Comparison of ENCODE assay signal across 10 cellular contexts in genomic region chr12:66823857-66824570, GRCh38.
DNase-seq lines count a peak whose midpoint lies in the region; TF ChIP-seq lines count a peak whose summit lies in the region.
"Had no signal": no experiment of that assay in that cellular context is flagged by ENCODE, and none has a peak within 500 bp of the region (broad histone marks: within the 10 kb centered on the region; RNA-seq: fewer than 3 reads in every experiment).

No MANE protein-coding gene starts in this region.

- H3K9me3 Mint-ChIP-seq in endodermal cell (no peaks in the 10 kb centered on the region), Caco-2 (ENCODE audit: unreplicated experiment) (no peaks in the 10 kb centered on the region)

- intact Hi-C loops in Caco-2 (cut with micrococcal nuclease; ENCODE audit: unreplicated experiment), result no loop called here

- POLR2A ChIA-PET in HEK293 (lab: Yijun Ruan, JAX) (interaction anchor here (0.6 kb wide), 1 partner anchor 20 kb away, joined by 3 read pairs; no protein-coding TSS in a partner anchor), Caco-2 (lab: Charles Lee) (no interaction called here)

- H3K36me3 ChIP-seq in HEK293 (ENCODE audit: control insufficient read depth in 2 of 2, insufficient read depth in 1 of 2, low read length in 2 of 2) (no peaks in the 10 kb centered on the region), endodermal cell (ENCODE audit: control insufficient read depth, insufficient read depth, low read length) (no peaks in the 10 kb centered on the region), Caco-2 (ENCODE audit: control insufficient read depth, insufficient read depth, low read length) (no peaks in the 10 kb centered on the region)

- no TSS peak for BruUV-seq in Caco-2 (replicated peaks; lab: Mats Ljungman, UMichigan)

- H3K27ac ChIP-seq in HEK293 (ENCODE audit: extremely low read depth, low read depth, low read length) (peak overlapping the region; percentile 44), endodermal cell (ENCODE audit: low read depth, low read length) (peak overlapping the region; percentile 43)

- H3K4me3 Mint-ChIP-seq in endodermal cell (no peak overlapping the region), Caco-2 (ENCODE audit: unreplicated experiment) (no peak overlapping the region)

- H3K36me3 Mint-ChIP-seq in endodermal cell (ENCODE audit: low read depth) (no peaks in the 10 kb centered on the region), Caco-2 (ENCODE audit: insufficient read depth, unreplicated experiment) (no peaks in the 10 kb centered on the region)

- H3K27me3 Mint-ChIP-seq in endodermal cell (ENCODE audit: insufficient read depth) (no peaks in the 10 kb centered on the region), Caco-2 (ENCODE audit: insufficient read depth, unreplicated experiment) (peaks cover 2% of the 10 kb centered on the region)

- no peak overlapping the region for H3K4me3 ChIP-seq in HEK293 (ENCODE audit: low read depth, low read length)
- H3K4me3 ChIP-seq in endodermal cell (ENCODE audit: low read length), result no peak overlapping the region
- H3K4me3 ChIP-seq in Caco-2 (ENCODE audit: low read depth, low read length), result no peak overlapping the region
- H3K4me3 ChIP-seq: K562 had no signal

- H3K9ac ChIP-seq in endodermal cell (ENCODE audit: extremely low read depth, low read length, poor library complexity, severe bottlenecking), result no peak overlapping the region

- H3K9me3 ChIP-seq in HEK293 (ENCODE audit: control insufficient read depth, insufficient read depth, low read depth, low read length), result no peaks in the 10 kb centered on the region
- no peaks in the 10 kb centered on the region for H3K9me3 ChIP-seq in endodermal cell (ENCODE audit: control insufficient read depth, low read length)
- H3K9me3 ChIP-seq in Caco-2, result no peaks in the 10 kb centered on the region

- H3K4me1 Mint-ChIP-seq in endodermal cell (peaks cover 18% of the 10 kb centered on the region), Caco-2 (ENCODE audit: low read depth, unreplicated experiment) (no peaks in the 10 kb centered on the region)

- H3K27me3 ChIP-seq in endodermal cell (ENCODE audit: control insufficient read depth, insufficient read depth, low read length, poor library complexity, severe bottlenecking) (no peaks in the 10 kb centered on the region), Caco-2 (replicated peaks; ENCODE audit: control insufficient read depth, insufficient read depth, low read length) (no peaks in the 10 kb centered on the region)

- H3K27ac Mint-ChIP-seq in endodermal cell (peak overlapping the region; percentile 17), Caco-2 (ENCODE audit: unreplicated experiment) (no peak overlapping the region)

- peaks cover 18% of the 10 kb centered on the region for H3K4me1 ChIP-seq in HEK293 (ENCODE audit: control insufficient read depth, insufficient read depth, low read length)
- no peaks in the 10 kb centered on the region for H3K4me1 ChIP-seq in endodermal cell (ENCODE audit: control insufficient read depth, insufficient read depth, low read length)
- no peaks in the 10 kb centered on the region for H3K4me1 ChIP-seq in Caco-2

- CTCF ChIA-PET in HEK293 (lab: Yijun Ruan, JAX), result interaction anchor here (0.6 to 1.3 kb wide), 3 partner anchors 37 to 115 kb away, joined by 3 to 4 read pairs (median 3); no protein-coding TSS in a partner anchor
- CTCF ChIA-PET in Caco-2 (lab: Charles Lee), result no interaction called here

- TF ChIP-seq CTCF in HEK293 (tag by site-specific recombination; IDR thresholded peaks at IDR 0.05) (no peak), endodermal cell (conservative IDR thresholded peaks at IDR 0.05) (no peak), Caco-2 (IDR thresholded peaks at IDR 0.05; ENCODE audit: insufficient read depth in 1 of 2, low read depth in 1 of 2, low read length in 1 of 2, severe bottlenecking in 1 of 2, unreplicated experiment in 1 of 2) (no peak)

- 94 to 100% methylated on average over 2 to 5 of the region's 5 CpGs for WGBS in endodermal cell (ENCODE audit: insufficient coverage in 1 of 2, insufficient read length in 1 of 2), 2 experiments

- peak; percentile 61 for DNase-seq in NCI-H345 (lab: John Stamatoyannopoulos, UW)
- no peak for DNase-seq in endodermal cell
- peak; percentile 77 for DNase-seq in renal cortical epithelial cell (ENCODE audit: low read depth)
- DNase-seq in activated gamma-delta T cell (lab: John Stamatoyannopoulos, UW), result no peak
- no peak for DNase-seq in Caco-2
- no peak for DNase-seq in HuH-7.5 (ENCODE audit: low spot score)
- DNase-seq: activated CD4-positive, alpha-beta T cell treated with anti-CD3 and anti-CD28 coated beads, Interleukin-2, amount 50 U/mL, for 1 hour; anterior cingulate cortex had no signal

TF ChIP-seq in HEK293, 187 proteins besides CTCF, POLR2A, EP300 and RAD21 (continues in another document):
- TF ChIP-seq ZNF549 (tag by site-specific recombination; IDR thresholded peaks at IDR 0.05), result no peak
- peak; percentile 66 for TF ChIP-seq FEZF1 (tag by site-specific recombination; IDR thresholded peaks at IDR 0.05)
- no peak for TF ChIP-seq ZFP3 (tag by site-specific recombination; IDR thresholded peaks at IDR 0.05; ENCODE audit: low read depth)
- 0 out of 2 replicates have a peak, but pooled peaks have one; percentile 40 for TF ChIP-seq BCL11A (tag by site-specific recombination; IDR thresholded peaks at IDR 0.05; ENCODE audit: low read depth)
- TF ChIP-seq ZNF155 (tag by site-specific recombination; IDR thresholded peaks at IDR 0.05), result no peak
- TF ChIP-seq ZNF433 (tag by site-specific recombination; IDR thresholded peaks at IDR 0.05; ENCODE audit: low read depth), result no peak
- TF ChIP-seq INSM2 (tag by site-specific recombination; IDR thresholded peaks at IDR 0.05), result peak; percentile 63
- TF ChIP-seq IKZF3 (tag by site-specific recombination; IDR thresholded peaks at IDR 0.05), result no peak
- TF ChIP-seq, protein P1, sequence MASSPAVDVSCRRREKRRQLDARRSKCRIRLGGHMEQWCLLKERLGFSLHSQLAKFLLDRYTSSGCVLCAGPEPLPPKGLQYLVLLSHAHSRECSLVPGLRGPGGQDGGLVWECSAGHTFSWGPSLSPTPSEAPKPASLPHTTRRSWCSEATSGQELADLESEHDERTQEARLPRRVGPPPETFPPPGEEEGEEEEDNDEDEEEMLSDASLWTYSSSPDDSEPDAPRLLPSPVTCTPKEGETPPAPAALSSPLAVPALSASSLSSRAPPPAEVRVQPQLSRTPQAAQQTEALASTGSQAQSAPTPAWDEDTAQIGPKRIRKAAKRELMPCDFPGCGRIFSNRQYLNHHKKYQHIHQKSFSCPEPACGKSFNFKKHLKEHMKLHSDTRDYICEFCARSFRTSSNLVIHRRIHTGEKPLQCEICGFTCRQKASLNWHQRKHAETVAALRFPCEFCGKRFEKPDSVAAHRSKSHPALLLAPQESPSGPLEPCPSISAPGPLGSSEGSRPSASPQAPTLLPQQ (tag by site-specific recombination; IDR thresholded peaks at IDR 0.05), result peak; percentile 84
- TF ChIP-seq ZNF350 (tag by site-specific recombination; IDR thresholded peaks at IDR 0.05), result no peak
- no peak for TF ChIP-seq ZNF510 (tag by site-specific recombination; IDR thresholded peaks at IDR 0.05; ENCODE audit: insufficient replicate concordance)
- no peak for TF ChIP-seq ZNF548 (tag by site-specific recombination; IDR thresholded peaks at IDR 0.05)
- TF ChIP-seq ZEB2 (tag by site-specific recombination; IDR thresholded peaks at IDR 0.05), result peak; percentile 90
- peak; percentile 36; the same call in 1 of the 2 replicates for TF ChIP-seq ZNF398 (tag by site-specific recombination; IDR thresholded peaks at IDR 0.05)

Comparison
In these comparisons a context has a peak if more than half of its experiments do, and no peak if none do; other contexts are left out.
1. DNase-seq: peak in NCI-H345 (single experiment) and renal cortical epithelial cell (single experiment); none in endodermal cell (single experiment), activated gamma-delta T cell (single experiment), Caco-2 (0 of 2) and HuH-7.5 (single experiment).